Comparison of ENCODE assay signal across 1 cellular context in the genomic region with DNA sequence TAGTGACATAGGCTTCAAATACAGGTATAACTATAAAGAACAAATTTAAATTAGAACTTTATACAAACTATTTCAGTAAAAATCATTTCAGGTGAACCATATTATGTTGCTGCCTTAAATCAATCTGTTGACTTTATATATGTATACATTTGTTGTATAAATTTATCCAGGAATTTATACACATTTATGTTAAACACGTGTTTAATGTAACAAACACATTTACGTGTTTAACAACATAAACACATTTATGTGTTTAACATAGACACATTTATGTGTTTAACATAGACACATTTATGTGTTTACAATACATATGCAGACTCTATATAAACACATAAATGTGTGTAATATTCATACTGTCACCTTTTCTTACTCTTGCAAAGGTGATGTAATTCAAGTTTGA.
TF ChIP-seq lines count a peak whose summit lies in the region.

No MANE protein-coding gene starts in this region.

TF ChIP-seq in K562, 482 proteins besides CTCF, POLR2A, EP300 and RAD21 (continued from another document and continues in another):
- TF ChIP-seq, protein P1, sequence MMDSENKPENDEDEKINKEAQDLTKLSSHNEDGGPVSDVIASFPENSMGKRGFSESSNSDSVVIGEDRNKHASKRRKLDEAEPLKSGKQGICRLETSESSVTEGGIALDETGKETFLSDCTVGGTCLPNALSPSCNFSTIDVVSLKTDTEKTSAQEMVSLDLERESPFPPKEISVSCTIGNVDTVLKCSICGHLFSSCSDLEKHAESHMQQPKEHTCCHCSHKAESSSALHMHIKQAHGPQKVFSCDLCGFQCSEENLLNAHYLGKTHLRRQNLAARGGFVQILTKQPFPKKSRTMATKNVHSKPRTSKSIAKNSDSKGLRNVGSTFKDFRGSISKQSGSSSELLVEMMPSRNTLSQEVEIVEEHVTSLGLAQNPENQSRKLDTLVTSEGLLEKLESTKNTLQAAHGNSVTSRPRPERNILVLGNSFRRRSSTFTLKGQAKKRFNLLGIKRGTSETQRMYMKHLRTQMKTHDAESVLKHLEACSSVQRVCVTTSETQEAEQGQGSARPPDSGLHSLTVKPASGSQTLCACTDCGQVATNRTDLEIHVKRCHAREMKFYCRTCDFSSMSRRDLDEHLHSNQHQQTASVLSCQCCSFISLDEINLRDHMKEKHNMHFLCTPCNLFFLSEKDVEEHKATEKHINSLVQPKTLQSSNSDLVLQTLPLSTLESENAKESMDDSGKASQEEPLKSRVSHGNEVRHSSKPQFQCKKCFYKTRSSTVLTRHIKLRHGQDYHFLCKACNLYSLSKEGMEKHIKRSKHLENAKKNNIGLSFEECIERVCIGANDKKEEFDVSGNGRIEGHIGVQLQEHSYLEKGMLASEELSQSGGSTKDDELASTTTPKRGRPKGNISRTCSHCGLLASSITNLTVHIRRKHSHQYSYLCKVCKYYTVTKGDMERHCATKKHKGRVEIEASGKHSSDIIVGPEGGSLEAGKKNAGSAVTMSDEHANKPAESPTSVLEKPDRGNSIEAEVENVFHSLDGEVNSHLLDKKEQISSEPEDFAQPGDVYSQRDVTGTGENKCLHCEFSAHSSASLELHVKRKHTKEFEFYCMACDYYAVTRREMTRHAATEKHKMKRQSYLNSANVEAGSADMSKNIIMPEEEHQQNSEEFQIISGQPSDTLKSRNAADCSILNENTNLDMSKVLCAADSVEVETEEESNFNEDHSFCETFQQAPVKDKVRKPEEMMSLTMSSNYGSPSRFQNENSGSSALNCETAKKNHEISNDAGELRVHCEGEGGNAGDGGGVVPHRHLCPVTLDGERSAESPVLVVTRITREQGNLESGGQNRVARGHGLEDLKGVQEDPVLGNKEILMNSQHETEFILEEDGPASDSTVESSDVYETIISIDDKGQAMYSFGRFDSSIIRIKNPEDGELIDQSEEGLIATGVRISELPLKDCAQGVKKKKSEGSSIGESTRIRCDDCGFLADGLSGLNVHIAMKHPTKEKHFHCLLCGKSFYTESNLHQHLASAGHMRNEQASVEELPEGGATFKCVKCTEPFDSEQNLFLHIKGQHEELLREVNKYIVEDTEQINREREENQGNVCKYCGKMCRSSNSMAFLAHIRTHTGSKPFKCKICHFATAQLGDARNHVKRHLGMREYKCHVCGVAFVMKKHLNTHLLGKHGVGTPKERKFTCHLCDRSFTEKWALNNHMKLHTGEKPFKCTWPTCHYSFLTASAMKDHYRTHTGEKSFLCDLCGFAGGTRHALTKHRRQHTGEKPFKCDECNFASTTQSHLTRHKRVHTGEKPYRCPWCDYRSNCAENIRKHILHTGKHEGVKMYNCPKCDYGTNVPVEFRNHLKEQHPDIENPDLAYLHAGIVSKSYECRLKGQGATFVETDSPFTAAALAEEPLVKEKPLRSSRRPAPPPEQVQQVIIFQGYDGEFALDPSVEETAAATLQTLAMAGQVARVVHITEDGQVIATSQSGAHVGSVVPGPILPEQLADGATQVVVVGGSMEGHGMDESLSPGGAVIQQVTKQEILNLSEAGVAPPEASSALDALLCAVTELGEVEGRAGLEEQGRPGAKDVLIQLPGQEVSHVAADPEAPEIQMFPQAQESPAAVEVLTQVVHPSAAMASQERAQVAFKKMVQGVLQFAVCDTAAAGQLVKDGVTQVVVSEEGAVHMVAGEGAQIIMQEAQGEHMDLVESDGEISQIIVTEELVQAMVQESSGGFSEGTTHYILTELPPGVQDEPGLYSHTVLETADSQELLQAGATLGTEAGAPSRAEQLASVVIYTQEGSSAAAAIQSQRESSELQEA (IDR thresholded peaks at IDR 0.05; ENCODE audit: low read depth): no peak
- 0 out of 2 replicates have a peak, but pooled peaks have one; percentile 27 for TF ChIP-seq CHCHD3 (CRISPR knock-in tag; IDR thresholded peaks at IDR 0.05)
- no peak for TF ChIP-seq TRIM24 (IDR thresholded peaks at IDR 0.05)
- TF ChIP-seq, protein P2, sequence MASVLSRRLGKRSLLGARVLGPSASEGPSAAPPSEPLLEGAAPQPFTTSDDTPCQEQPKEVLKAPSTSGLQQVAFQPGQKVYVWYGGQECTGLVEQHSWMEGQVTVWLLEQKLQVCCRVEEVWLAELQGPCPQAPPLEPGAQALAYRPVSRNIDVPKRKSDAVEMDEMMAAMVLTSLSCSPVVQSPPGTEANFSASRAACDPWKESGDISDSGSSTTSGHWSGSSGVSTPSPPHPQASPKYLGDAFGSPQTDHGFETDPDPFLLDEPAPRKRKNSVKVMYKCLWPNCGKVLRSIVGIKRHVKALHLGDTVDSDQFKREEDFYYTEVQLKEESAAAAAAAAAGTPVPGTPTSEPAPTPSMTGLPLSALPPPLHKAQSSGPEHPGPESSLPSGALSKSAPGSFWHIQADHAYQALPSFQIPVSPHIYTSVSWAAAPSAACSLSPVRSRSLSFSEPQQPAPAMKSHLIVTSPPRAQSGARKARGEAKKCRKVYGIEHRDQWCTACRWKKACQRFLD (CRISPR knock-in tag; IDR thresholded peaks at IDR 0.05): no peak
- no peak for TF ChIP-seq MBD2 (IDR thresholded peaks at IDR 0.05; ENCODE audit: borderline replicate concordance, low read depth)
- TF ChIP-seq GTF2E2 (tag; IDR thresholded peaks at IDR 0.05): no peak
- no peak for TF ChIP-seq ELF4 (CRISPR knock-in tag; IDR thresholded peaks at IDR 0.05)
- TF ChIP-seq ZNF79 (CRISPR knock-in tag; IDR thresholded peaks at IDR 0.05; ENCODE audit: low read depth): 0 out of 2 replicates have a peak, but pooled peaks have one; percentile 70
- TF ChIP-seq, protein P3, sequence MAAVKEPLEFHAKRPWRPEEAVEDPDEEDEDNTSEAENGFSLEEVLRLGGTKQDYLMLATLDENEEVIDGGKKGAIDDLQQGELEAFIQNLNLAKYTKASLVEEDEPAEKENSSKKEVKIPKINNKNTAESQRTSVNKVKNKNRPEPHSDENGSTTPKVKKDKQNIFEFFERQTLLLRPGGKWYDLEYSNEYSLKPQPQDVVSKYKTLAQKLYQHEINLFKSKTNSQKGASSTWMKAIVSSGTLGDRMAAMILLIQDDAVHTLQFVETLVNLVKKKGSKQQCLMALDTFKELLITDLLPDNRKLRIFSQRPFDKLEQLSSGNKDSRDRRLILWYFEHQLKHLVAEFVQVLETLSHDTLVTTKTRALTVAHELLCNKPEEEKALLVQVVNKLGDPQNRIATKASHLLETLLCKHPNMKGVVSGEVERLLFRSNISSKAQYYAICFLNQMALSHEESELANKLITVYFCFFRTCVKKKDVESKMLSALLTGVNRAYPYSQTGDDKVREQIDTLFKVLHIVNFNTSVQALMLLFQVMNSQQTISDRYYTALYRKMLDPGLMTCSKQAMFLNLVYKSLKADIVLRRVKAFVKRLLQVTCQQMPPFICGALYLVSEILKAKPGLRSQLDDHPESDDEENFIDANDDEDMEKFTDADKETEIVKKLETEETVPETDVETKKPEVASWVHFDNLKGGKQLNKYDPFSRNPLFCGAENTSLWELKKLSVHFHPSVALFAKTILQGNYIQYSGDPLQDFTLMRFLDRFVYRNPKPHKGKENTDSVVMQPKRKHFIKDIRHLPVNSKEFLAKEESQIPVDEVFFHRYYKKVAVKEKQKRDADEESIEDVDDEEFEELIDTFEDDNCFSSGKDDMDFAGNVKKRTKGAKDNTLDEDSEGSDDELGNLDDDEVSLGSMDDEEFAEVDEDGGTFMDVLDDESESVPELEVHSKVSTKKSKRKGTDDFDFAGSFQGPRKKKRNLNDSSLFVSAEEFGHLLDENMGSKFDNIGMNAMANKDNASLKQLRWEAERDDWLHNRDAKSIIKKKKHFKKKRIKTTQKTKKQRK (IDR thresholded peaks at IDR 0.05; ENCODE audit: borderline replicate concordance, low read depth, low read length): no peak
- TF ChIP-seq, protein P4, sequence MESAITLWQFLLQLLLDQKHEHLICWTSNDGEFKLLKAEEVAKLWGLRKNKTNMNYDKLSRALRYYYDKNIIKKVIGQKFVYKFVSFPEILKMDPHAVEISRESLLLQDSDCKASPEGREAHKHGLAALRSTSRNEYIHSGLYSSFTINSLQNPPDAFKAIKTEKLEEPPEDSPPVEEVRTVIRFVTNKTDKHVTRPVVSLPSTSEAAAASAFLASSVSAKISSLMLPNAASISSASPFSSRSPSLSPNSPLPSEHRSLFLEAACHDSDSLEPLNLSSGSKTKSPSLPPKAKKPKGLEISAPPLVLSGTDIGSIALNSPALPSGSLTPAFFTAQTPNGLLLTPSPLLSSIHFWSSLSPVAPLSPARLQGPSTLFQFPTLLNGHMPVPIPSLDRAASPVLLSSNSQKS (CRISPR knock-in tag; IDR thresholded peaks at IDR 0.05): no peak
- TF ChIP-seq, protein P5, sequence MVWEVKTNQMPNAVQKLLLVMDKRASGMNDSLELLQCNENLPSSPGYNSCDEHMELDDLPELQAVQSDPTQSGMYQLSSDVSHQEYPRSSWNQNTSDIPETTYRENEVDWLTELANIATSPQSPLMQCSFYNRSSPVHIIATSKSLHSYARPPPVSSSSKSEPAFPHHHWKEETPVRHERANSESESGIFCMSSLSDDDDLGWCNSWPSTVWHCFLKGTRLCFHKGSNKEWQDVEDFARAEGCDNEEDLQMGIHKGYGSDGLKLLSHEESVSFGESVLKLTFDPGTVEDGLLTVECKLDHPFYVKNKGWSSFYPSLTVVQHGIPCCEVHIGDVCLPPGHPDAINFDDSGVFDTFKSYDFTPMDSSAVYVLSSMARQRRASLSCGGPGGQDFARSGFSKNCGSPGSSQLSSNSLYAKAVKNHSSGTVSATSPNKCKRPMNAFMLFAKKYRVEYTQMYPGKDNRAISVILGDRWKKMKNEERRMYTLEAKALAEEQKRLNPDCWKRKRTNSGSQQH (CRISPR knock-in tag; IDR thresholded peaks at IDR 0.05): no peak
- TF ChIP-seq ZNF384 (IDR thresholded peaks at IDR 0.05; ENCODE audit: low read depth, low read length): no peak
- TF ChIP-seq ETV6 (IDR thresholded peaks at IDR 0.05; ENCODE audit: borderline replicate concordance in 1 of 2, low read depth in 2 of 2, low read length in 1 of 2): no peak
- no peak for TF ChIP-seq ETV6 (CRISPR knock-in tag; IDR thresholded peaks at IDR 0.05; ENCODE audit: borderline replicate concordance)
- no peak for TF ChIP-seq ZNF253 (CRISPR knock-in tag; conservative IDR thresholded peaks at IDR 0.05)
- 0 out of 2 replicates have a peak, but pooled peaks have one; percentile 24 for TF ChIP-seq IFI16 (CRISPR knock-in tag; IDR thresholded peaks at IDR 0.05)
- no peak for TF ChIP-seq ZFX (CRISPR knock-in tag; IDR thresholded peaks at IDR 0.05)
- TF ChIP-seq MIER1 (IDR thresholded peaks at IDR 0.05; ENCODE audit: low read depth): no peak
- no peak for TF ChIP-seq HMGN3 (IDR thresholded peaks at IDR 0.05; ENCODE audit: borderline replicate concordance, extremely low read depth, insufficient read length, low read depth, low read length)
- no peak for TF ChIP-seq CREB1 (IDR thresholded peaks at IDR 0.05)
- no peak for TF ChIP-seq CREB1 (CRISPR knock-in tag; IDR thresholded peaks at IDR 0.05)
- TF ChIP-seq U2AF2 (optimal IDR thresholded peaks at IDR 0.05; ENCODE audit: low read depth, low read length): no peak
- no peak for TF ChIP-seq ZKSCAN3 (CRISPR knock-in tag; IDR thresholded peaks at IDR 0.05)
- TF ChIP-seq NFE2 (IDR thresholded peaks at IDR 0.05; ENCODE audit: low read depth): no peak
- no peak for TF ChIP-seq BCOR (IDR thresholded peaks at IDR 0.05)
- TF ChIP-seq ADNP (tag; IDR thresholded peaks at IDR 0.05): no peak
- TF ChIP-seq, protein P6, sequence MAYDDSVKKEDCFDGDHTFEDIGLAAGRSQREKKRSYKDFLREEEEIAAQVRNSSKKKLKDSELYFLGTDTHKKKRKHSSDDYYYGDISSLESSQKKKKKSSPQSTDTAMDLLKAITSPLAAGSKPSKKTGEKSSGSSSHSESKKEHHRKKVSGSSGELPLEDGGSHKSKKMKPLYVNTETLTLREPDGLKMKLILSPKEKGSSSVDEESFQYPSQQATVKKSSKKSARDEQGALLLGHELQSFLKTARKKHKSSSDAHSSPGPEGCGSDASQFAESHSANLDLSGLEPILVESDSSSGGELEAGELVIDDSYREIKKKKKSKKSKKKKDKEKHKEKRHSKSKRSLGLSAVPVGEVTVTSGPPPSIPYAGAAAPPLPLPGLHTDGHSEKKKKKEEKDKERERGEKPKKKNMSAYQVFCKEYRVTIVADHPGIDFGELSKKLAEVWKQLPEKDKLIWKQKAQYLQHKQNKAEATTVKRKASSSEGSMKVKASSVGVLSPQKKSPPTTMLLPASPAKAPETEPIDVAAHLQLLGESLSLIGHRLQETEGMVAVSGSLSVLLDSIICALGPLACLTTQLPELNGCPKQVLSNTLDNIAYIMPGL (CRISPR knock-in tag; IDR thresholded peaks at IDR 0.05): no peak
- no peak for TF ChIP-seq ASH1L (IDR thresholded peaks at IDR 0.05; ENCODE audit: borderline replicate concordance, low read depth, partially characterized antibody)
- TF ChIP-seq, protein P7, sequence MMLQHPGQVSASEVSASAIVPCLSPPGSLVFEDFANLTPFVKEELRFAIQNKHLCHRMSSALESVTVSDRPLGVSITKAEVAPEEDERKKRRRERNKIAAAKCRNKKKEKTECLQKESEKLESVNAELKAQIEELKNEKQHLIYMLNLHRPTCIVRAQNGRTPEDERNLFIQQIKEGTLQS (IDR thresholded peaks at IDR 0.05): no peak
- TF ChIP-seq, protein P7 (CRISPR knock-in tag; conservative IDR thresholded peaks at IDR 0.05): no peak
- TF ChIP-seq HMG20B (CRISPR knock-in tag; IDR thresholded peaks at IDR 0.05): no peak
- no peak for TF ChIP-seq FUS (optimal IDR thresholded peaks at IDR 0.05; ENCODE audit: low read depth, low read length)
- TF ChIP-seq NFIC (IDR thresholded peaks at IDR 0.05): no peak
- no peak for TF ChIP-seq RNF2 (IDR thresholded peaks at IDR 0.05)
- no peak for TF ChIP-seq FOXK2 (conservative IDR thresholded peaks at IDR 0.05 in 1 of 2, IDR thresholded peaks at IDR 0.05 in 1 of 2; ENCODE audit: low read depth in 2 of 2)
- no peak for TF ChIP-seq MTA3 (IDR thresholded peaks at IDR 0.05; ENCODE audit: borderline replicate concordance)
- TF ChIP-seq ZNF224 (CRISPR knock-in tag; IDR thresholded peaks at IDR 0.05): no peak
- no peak for TF ChIP-seq GATA2 (CRISPR knock-in tag; IDR thresholded peaks at IDR 0.05)
- TF ChIP-seq, protein P8, sequence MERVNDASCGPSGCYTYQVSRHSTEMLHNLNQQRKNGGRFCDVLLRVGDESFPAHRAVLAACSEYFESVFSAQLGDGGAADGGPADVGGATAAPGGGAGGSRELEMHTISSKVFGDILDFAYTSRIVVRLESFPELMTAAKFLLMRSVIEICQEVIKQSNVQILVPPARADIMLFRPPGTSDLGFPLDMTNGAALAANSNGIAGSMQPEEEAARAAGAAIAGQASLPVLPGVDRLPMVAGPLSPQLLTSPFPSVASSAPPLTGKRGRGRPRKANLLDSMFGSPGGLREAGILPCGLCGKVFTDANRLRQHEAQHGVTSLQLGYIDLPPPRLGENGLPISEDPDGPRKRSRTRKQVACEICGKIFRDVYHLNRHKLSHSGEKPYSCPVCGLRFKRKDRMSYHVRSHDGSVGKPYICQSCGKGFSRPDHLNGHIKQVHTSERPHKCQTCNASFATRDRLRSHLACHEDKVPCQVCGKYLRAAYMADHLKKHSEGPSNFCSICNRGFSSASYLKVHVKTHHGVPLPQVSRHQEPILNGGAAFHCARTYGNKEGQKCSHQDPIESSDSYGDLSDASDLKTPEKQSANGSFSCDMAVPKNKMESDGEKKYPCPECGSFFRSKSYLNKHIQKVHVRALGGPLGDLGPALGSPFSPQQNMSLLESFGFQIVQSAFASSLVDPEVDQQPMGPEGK (CRISPR knock-in tag; IDR thresholded peaks at IDR 0.05; ENCODE audit: borderline replicate concordance): no peak
